1 cellular context compared by ENCODE assay signal in the genomic region with DNA sequence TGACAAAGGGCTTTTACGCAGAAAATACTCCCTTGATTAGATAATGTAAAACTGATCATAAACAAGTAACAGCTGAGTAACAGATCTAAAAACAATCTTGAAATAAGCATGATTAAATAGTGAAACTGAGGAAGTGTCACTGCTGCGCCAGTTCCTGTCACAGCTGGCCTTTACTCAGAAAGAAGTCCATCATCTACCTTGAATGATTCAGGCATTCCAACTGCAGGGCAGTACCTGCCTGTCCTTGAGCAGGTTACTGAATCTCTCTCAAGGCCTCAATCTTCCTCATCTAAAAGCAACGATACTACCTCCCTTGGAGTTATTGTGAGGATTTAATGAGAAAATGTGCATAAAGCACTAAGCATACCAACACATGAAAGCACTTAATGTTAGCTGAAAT.
TF ChIP-seq lines count a peak whose summit lies in the region.

No MANE protein-coding gene starts in this region.

TF ChIP-seq in HCT116, 20 proteins besides CTCF, POLR2A, EP300 and RAD21 (continued from another document):
- no peak for TF ChIP-seq ZBTB33 (IDR thresholded peaks at IDR 0.05; ENCODE audit: extremely low read depth, insufficient replicate concordance, low read length)
- TF ChIP-seq YY1 (IDR thresholded peaks at IDR 0.05; ENCODE audit: extremely low read depth, insufficient replicate concordance, low read depth, low read length), result no peak
TF ChIP-seq in HCT116: peak in this region for 0.
